Comparison of ENCODE assay signal across 1 cellular context in the genomic region with DNA sequence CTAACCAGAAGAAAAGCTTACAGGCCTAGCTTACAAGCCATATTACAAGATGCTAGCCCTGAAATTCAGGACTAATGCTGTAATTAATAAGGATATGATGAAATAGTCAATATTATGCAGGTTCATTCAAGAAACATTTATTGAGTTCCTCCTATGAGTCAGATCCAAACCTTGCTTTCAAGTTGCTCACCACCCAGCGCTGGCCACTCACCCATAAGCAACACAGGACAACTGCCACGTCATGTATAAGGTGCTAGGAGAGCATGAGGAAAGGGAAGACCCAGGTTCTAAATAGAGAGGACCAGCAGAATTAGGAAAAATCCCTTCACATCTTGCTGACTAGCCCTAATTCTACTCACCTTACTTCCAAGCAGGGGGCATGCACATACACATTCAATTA.
TF ChIP-seq lines count a peak whose summit lies in the region.

No MANE protein-coding gene starts in this region.

TF ChIP-seq in GM12878, 131 proteins besides CTCF, POLR2A, EP300 and RAD21 (continued from another document):
- TF ChIP-seq, protein P1, sequence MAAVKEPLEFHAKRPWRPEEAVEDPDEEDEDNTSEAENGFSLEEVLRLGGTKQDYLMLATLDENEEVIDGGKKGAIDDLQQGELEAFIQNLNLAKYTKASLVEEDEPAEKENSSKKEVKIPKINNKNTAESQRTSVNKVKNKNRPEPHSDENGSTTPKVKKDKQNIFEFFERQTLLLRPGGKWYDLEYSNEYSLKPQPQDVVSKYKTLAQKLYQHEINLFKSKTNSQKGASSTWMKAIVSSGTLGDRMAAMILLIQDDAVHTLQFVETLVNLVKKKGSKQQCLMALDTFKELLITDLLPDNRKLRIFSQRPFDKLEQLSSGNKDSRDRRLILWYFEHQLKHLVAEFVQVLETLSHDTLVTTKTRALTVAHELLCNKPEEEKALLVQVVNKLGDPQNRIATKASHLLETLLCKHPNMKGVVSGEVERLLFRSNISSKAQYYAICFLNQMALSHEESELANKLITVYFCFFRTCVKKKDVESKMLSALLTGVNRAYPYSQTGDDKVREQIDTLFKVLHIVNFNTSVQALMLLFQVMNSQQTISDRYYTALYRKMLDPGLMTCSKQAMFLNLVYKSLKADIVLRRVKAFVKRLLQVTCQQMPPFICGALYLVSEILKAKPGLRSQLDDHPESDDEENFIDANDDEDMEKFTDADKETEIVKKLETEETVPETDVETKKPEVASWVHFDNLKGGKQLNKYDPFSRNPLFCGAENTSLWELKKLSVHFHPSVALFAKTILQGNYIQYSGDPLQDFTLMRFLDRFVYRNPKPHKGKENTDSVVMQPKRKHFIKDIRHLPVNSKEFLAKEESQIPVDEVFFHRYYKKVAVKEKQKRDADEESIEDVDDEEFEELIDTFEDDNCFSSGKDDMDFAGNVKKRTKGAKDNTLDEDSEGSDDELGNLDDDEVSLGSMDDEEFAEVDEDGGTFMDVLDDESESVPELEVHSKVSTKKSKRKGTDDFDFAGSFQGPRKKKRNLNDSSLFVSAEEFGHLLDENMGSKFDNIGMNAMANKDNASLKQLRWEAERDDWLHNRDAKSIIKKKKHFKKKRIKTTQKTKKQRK (IDR thresholded peaks at IDR 0.05; ENCODE audit: low read depth, low read length), result no peak
